Comparison of ENCODE assay signal across 35 cellular contexts in genomic region chr2:170034596-170034995, GRCh38.
"Had no signal": no experiment of that assay in that cellular context is flagged by ENCODE, and none has a peak within 500 bp of the region (broad histone marks: within the 10 kb centered on the region; RNA-seq: fewer than 3 reads in every experiment).

No MANE protein-coding gene starts in this region.

- H3K4me3 ChIP-seq: MG63 had no signal

- DNase-seq: Karpas-422, Kasumi-1, MG63, MM.1S, MV-4-11, NCI-H1048, NCI-H1092, NCI-H1092 treated with DMSO at 0.1 percent for 48 hours, NCI-H1105, NCI-H1105 treated with DMSO at 0.1 percent for 48 hours, NCI-H1417, NCI-H1417 treated with DMSO at 0.1 percent for 48 hours, NCI-H1436, NCI-H1436 treated with DMSO at 0.1 percent for 48 hours, NCI-H146, NCI-H1694, NCI-H1694 treated with DMSO at 0.1 percent for 48 hours, NCI-H187, NCI-H187 treated with DMSO at 0.1 percent for 48 hours, NCI-H1930, NCI-H2029, NCI-H2029 treated with DMSO at 0.1 percent for 48 hours, NCI-H2081, NCI-H2081 treated with DMSO at 0.1 percent for 48 hours, NCI-H2107, NCI-H2171, NCI-H2171 treated with DMSO at 0.1 percent for 48 hours, NCI-H2227 treated with DMSO at 0.1 percent for 48 hours, NCI-H226, NCI-H345, NCI-H446, NCI-H446 treated with DMSO at 0.1 percent for 48 hours, NCI-H510A, NCI-H510A treated with DMSO at 0.1 percent for 48 hours, NCI-H524 had no signal

- H3K9me3 ChIP-seq: MG63 had no signal

- H3K27me3 ChIP-seq: MG63 had no signal
